In the genomic region with DNA sequence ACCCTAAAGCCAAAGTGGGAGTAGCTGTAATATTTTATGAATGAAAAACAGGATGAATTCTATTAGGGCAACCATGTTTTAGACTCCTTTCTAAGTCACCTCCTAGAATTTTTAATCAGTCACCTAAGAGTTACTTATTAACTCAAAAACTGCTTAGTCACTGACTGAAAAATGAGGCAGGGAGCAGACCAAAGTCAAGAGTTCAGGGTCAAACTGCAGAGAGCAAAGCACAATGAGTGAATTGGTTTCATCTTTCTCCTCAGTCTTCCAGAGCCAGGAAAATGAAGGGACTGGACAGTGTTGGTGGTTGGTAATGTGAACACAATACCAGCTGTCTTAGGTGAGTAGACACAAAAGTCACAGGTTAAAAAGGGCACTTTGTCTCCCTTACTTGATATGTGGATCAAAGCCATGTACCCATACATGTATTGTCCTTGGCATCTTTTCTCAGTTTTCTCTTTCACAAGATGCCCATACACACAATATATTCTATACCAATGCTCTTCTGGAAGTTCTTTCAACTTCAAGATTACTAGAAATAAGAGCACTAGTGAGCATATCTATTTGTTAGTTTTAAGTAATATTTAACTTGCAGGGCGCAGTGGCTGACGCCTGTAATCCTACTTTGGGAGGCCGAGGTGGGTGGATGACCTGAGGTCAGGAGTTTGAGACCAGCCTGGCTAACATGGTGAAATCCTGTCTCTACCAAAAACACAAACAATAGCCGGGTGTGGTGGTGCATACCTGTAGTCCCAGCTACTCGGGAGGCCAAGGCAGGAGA, we compare ENCODE assay signal across 1 cellular context.
A peak's percentile ranks its signal among the peaks of the same experiment; 100 is the strongest.
TF ChIP-seq lines count a peak whose summit lies in the region.

No MANE protein-coding gene starts in this region.

TF ChIP-seq in HepG2, 621 proteins besides CTCF, POLR2A, EP300 and RAD21 (continued from another document and continues in another):
- TF ChIP-seq ZNF563 (CRISPR knock-in tag; IDR thresholded peaks at IDR 0.05) = no peak
- TF ChIP-seq, protein P1, sequence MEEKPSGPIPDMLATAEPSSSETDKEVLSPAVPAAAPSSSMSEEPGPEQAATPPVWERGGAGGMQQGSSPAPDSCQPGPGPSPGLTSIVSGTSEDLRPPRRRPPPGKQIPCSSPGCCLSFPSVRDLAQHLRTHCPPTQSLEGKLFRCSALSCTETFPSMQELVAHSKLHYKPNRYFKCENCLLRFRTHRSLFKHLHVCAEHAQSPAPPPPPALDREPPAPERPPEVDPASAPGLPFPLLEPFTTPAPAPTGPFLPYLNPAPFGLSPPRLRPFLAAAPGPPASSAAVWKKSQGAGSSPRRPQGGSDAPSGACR (CRISPR knock-in tag; IDR thresholded peaks at IDR 0.05) = 0 out of 2 replicates have a peak, but pooled peaks have one; percentile 28
- no peak for TF ChIP-seq ZNF75D (CRISPR knock-in tag; IDR thresholded peaks at IDR 0.05; ENCODE audit: borderline replicate concordance)
- TF ChIP-seq ZNF136 (CRISPR knock-in tag; IDR thresholded peaks at IDR 0.05; ENCODE audit: low read depth) = no peak
- no peak for TF ChIP-seq ZNF292 (CRISPR knock-in tag; IDR thresholded peaks at IDR 0.05; ENCODE audit: borderline replicate concordance, low read depth)
- TF ChIP-seq, protein P2, sequence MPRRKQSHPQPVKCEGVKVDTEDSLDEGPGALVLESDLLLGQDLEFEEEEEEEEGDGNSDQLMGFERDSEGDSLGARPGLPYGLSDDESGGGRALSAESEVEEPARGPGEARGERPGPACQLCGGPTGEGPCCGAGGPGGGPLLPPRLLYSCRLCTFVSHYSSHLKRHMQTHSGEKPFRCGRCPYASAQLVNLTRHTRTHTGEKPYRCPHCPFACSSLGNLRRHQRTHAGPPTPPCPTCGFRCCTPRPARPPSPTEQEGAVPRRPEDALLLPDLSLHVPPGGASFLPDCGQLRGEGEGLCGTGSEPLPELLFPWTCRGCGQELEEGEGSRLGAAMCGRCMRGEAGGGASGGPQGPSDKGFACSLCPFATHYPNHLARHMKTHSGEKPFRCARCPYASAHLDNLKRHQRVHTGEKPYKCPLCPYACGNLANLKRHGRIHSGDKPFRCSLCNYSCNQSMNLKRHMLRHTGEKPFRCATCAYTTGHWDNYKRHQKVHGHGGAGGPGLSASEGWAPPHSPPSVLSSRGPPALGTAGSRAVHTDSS (CRISPR knock-in tag; conservative IDR thresholded peaks at IDR 0.05) = no peak
- TF ChIP-seq ZEB1 (IDR thresholded peaks at IDR 0.05; ENCODE audit: insufficient replicate concordance, low read depth) = no peak
- TF ChIP-seq ZBTB8A (CRISPR knock-in tag; IDR thresholded peaks at IDR 0.05; ENCODE audit: borderline replicate concordance, low read depth) = no peak
- TF ChIP-seq ZNF598 (CRISPR knock-in tag; IDR thresholded peaks at IDR 0.05; ENCODE audit: borderline replicate concordance) = no peak
- peak; percentile 88; the same call in 1 of the 2 replicates for TF ChIP-seq ZNF556 (CRISPR knock-in tag; IDR thresholded peaks at IDR 0.05; ENCODE audit: borderline replicate concordance)
- no peak for TF ChIP-seq ZNF589 (CRISPR knock-in tag; conservative IDR thresholded peaks at IDR 0.05)
- no peak for TF ChIP-seq ZNF234 (CRISPR knock-in tag; conservative IDR thresholded peaks at IDR 0.05)
- no peak for TF ChIP-seq ATM (IDR thresholded peaks at IDR 0.05; ENCODE audit: borderline replicate concordance)
- TF ChIP-seq, protein P3, sequence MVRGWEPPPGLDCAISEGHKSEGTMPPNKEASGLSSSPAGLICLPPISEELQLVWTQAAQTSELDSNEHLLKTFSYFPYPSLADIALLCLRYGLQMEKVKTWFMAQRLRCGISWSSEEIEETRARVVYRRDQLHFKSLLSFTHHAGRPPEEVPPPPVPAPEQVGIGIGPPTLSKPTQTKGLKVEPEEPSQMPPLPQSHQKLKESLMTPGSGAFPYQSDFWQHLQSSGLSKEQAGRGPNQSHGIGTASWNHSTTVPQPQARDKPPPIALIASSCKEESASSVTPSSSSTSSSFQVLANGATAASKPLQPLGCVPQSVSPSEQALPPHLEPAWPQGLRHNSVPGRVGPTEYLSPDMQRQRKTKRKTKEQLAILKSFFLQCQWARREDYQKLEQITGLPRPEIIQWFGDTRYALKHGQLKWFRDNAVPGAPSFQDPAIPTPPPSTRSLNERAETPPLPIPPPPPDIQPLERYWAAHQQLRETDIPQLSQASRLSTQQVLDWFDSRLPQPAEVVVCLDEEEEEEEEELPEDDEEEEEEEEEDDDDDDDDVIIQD (CRISPR knock-in tag; IDR thresholded peaks at IDR 0.05; ENCODE audit: low read depth) = peak; percentile 99
- TF ChIP-seq HNRNPH1 (optimal IDR thresholded peaks at IDR 0.05; ENCODE audit: low read depth, low read length) = no peak
- TF ChIP-seq ZNF160 (CRISPR knock-in tag; IDR thresholded peaks at IDR 0.05) = no peak
- no peak; the same call in 1 of the 2 replicates for TF ChIP-seq ZMAT3 (CRISPR knock-in tag; conservative IDR thresholded peaks at IDR 0.05)
- TF ChIP-seq, protein P4, sequence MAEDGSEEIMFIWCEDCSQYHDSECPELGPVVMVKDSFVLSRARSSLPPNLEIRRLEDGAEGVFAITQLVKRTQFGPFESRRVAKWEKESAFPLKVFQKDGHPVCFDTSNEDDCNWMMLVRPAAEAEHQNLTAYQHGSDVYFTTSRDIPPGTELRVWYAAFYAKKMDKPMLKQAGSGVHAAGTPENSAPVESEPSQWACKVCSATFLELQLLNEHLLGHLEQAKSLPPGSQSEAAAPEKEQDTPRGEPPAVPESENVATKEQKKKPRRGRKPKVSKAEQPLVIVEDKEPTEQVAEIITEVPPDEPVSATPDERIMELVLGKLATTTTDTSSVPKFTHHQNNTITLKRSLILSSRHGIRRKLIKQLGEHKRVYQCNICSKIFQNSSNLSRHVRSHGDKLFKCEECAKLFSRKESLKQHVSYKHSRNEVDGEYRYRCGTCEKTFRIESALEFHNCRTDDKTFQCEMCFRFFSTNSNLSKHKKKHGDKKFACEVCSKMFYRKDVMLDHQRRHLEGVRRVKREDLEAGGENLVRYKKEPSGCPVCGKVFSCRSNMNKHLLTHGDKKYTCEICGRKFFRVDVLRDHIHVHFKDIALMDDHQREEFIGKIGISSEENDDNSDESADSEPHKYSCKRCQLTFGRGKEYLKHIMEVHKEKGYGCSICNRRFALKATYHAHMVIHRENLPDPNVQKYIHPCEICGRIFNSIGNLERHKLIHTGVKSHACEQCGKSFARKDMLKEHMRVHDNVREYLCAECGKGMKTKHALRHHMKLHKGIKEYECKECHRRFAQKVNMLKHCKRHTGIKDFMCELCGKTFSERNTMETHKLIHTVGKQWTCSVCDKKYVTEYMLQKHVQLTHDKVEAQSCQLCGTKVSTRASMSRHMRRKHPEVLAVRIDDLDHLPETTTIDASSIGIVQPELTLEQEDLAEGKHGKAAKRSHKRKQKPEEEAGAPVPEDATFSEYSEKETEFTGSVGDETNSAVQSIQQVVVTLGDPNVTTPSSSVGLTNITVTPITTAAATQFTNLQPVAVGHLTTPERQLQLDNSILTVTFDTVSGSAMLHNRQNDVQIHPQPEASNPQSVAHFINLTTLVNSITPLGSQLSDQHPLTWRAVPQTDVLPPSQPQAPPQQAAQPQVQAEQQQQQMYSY (CRISPR knock-in tag; IDR thresholded peaks at IDR 0.05) = no peak
- TF ChIP-seq ZNF780A (CRISPR knock-in tag; IDR thresholded peaks at IDR 0.05) = no peak
- peak; percentile 91 for TF ChIP-seq NFE2 (CRISPR knock-in tag; IDR thresholded peaks at IDR 0.05)
- TF ChIP-seq, protein P5, sequence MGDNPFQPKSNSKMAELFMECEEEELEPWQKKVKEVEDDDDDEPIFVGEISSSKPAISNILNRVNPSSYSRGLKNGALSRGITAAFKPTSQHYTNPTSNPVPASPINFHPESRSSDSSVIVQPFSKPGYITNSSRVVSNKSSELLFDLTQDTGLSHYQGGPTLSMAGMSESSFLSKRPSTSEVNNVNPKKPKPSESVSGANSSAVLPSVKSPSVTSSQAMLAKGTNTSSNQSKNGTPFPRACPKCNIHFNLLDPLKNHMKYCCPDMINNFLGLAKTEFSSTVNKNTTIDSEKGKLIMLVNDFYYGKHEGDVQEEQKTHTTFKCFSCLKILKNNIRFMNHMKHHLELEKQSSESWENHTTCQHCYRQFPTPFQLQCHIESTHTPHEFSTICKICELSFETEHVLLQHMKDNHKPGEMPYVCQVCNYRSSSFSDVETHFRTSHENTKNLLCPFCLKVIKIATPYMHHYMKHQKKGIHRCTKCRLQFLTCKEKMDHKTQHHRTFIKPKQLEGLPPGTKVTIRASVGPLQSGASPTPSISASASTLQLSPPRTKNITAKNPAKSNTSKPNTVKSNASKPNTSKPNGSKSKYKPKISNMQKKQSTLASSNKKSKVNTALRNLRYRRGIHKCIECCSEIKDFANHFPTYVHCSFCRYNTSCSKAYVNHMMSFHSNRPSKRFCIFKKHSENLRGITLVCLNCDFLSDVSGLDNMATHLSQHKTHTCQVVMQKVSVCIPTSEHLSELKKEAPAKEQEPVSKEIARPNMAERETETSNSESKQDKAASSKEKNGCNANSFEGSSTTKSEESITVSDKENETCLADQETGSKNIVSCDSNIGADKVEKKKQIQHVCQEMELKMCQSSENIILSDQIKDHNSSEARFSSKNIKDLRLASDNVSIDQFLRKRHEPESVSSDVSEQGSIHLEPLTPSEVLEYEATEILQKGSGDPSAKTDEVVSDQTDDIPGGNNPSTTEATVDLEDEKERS (CRISPR knock-in tag; IDR thresholded peaks at IDR 0.05) = peak; percentile 88
- TF ChIP-seq ZNF607 (CRISPR knock-in tag; IDR thresholded peaks at IDR 0.05; ENCODE audit: borderline replicate concordance) = no peak
- TF ChIP-seq, protein P6, sequence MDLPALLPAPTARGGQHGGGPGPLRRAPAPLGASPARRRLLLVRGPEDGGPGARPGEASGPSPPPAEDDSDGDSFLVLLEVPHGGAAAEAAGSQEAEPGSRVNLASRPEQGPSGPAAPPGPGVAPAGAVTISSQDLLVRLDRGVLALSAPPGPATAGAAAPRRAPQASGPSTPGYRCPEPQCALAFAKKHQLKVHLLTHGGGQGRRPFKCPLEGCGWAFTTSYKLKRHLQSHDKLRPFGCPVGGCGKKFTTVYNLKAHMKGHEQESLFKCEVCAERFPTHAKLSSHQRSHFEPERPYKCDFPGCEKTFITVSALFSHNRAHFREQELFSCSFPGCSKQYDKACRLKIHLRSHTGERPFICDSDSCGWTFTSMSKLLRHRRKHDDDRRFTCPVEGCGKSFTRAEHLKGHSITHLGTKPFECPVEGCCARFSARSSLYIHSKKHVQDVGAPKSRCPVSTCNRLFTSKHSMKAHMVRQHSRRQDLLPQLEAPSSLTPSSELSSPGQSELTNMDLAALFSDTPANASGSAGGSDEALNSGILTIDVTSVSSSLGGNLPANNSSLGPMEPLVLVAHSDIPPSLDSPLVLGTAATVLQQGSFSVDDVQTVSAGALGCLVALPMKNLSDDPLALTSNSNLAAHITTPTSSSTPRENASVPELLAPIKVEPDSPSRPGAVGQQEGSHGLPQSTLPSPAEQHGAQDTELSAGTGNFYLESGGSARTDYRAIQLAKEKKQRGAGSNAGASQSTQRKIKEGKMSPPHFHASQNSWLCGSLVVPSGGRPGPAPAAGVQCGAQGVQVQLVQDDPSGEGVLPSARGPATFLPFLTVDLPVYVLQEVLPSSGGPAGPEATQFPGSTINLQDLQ (CRISPR knock-in tag; IDR thresholded peaks at IDR 0.05) = no peak
- TF ChIP-seq ZNF672 (CRISPR knock-in tag; IDR thresholded peaks at IDR 0.05) = no peak
- TF ChIP-seq SRF (IDR thresholded peaks at IDR 0.05; ENCODE audit: low read depth, low read length) = no peak
- no peak for TF ChIP-seq ZNF839 (CRISPR knock-in tag; IDR thresholded peaks at IDR 0.05; ENCODE audit: borderline replicate concordance)
- TF ChIP-seq ZNF256 (CRISPR knock-in tag; conservative IDR thresholded peaks at IDR 0.05) = no peak
- TF ChIP-seq ZNF792 (CRISPR knock-in tag; IDR thresholded peaks at IDR 0.05) = peak; percentile 66; the same call in 1 of the 2 replicates
- TF ChIP-seq POLR2AphosphoS5 (IDR thresholded peaks at IDR 0.05; ENCODE audit: low read depth, low read length) = peak; percentile 53
- peak; percentile 74; the same call in 1 of the 2 replicates for TF ChIP-seq MBD4 (IDR thresholded peaks at IDR 0.05; ENCODE audit: borderline replicate concordance, low read length)
- peak; percentile 88 for TF ChIP-seq JUN (CRISPR knock-in tag; IDR thresholded peaks at IDR 0.05)
- TF ChIP-seq NR2C2 (CRISPR knock-in tag; IDR thresholded peaks at IDR 0.05; ENCODE audit: borderline replicate concordance) = peak; percentile 74
- peak; percentile 83 to 95 for TF ChIP-seq NR2F1 (CRISPR knock-in tag; IDR thresholded peaks at IDR 0.05)
- TF ChIP-seq ZNF777 (CRISPR knock-in tag; IDR thresholded peaks at IDR 0.05) = no peak
- TF ChIP-seq, protein P7, sequence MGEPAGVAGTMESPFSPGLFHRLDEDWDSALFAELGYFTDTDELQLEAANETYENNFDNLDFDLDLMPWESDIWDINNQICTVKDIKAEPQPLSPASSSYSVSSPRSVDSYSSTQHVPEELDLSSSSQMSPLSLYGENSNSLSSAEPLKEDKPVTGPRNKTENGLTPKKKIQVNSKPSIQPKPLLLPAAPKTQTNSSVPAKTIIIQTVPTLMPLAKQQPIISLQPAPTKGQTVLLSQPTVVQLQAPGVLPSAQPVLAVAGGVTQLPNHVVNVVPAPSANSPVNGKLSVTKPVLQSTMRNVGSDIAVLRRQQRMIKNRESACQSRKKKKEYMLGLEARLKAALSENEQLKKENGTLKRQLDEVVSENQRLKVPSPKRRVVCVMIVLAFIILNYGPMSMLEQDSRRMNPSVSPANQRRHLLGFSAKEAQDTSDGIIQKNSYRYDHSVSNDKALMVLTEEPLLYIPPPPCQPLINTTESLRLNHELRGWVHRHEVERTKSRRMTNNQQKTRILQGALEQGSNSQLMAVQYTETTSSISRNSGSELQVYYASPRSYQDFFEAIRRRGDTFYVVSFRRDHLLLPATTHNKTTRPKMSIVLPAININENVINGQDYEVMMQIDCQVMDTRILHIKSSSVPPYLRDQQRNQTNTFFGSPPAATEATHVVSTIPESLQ (CRISPR knock-in tag; conservative IDR thresholded peaks at IDR 0.05) = no peak
- no peak for TF ChIP-seq ZNF569 (CRISPR knock-in tag; IDR thresholded peaks at IDR 0.05; ENCODE audit: borderline replicate concordance)
- no peak for TF ChIP-seq ZNF263 (CRISPR knock-in tag; IDR thresholded peaks at IDR 0.05)
- TF ChIP-seq, protein P8, sequence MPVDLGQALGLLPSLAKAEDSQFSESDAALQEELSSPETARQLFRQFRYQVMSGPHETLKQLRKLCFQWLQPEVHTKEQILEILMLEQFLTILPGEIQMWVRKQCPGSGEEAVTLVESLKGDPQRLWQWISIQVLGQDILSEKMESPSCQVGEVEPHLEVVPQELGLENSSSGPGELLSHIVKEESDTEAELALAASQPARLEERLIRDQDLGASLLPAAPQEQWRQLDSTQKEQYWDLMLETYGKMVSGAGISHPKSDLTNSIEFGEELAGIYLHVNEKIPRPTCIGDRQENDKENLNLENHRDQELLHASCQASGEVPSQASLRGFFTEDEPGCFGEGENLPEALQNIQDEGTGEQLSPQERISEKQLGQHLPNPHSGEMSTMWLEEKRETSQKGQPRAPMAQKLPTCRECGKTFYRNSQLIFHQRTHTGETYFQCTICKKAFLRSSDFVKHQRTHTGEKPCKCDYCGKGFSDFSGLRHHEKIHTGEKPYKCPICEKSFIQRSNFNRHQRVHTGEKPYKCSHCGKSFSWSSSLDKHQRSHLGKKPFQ (CRISPR knock-in tag; IDR thresholded peaks at IDR 0.05; ENCODE audit: insufficient replicate concordance) = no peak
- no peak for TF ChIP-seq ZNF547 (CRISPR knock-in tag; IDR thresholded peaks at IDR 0.05)
- TF ChIP-seq, protein P9, sequence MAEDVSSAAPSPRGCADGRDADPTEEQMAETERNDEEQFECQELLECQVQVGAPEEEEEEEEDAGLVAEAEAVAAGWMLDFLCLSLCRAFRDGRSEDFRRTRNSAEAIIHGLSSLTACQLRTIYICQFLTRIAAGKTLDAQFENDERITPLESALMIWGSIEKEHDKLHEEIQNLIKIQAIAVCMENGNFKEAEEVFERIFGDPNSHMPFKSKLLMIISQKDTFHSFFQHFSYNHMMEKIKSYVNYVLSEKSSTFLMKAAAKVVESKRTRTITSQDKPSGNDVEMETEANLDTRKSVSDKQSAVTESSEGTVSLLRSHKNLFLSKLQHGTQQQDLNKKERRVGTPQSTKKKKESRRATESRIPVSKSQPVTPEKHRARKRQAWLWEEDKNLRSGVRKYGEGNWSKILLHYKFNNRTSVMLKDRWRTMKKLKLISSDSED (CRISPR knock-in tag; IDR thresholded peaks at IDR 0.05) = no peak
